19 cellular contexts compared by ENCODE assay signal in the genomic region with DNA sequence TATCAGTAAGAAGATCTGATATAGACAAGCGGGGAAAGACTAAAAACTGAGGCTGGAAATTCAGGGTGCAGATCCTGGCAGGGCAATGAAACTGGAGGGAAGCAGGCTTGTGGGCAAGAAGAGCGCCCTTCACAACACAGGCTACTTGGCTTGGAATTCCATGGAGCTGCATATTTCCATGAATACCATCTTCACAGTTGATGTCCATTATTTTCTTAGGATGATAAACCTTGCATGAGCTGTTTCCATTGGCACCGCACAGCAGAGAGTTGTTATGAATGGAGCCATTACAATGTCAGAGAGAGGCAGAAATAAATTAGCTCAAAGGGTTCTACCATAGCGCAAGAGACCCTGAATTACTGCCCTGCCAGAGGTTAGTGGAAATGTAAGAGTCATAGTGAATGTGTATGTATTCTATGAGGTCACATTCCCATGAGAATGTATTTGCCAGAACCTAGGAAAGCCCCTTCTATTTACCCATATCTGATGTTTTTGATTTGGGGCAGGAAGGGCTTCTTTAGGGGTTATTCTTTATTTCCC.
DNase-seq lines count a peak whose midpoint lies in the region; ATAC-seq and TF ChIP-seq lines count a peak whose summit lies in the region.
"Had no signal": no experiment of that assay in that cellular context is flagged by ENCODE, and none has a peak within 500 bp of the region (broad histone marks: within the 10 kb centered on the region; RNA-seq: fewer than 3 reads in every experiment).

No MANE protein-coding gene starts in this region.

- H3K4me1 ChIP-seq in osteoblast (ENCODE audit: insufficient read depth, low read length) = peaks cover 36% of the 10 kb centered on the region
- peaks cover 4 to 8% of the 10 kb centered on the region in 2 donors for H3K4me1 ChIP-seq in uterus

- no peak for TF ChIP-seq CTCF in coronary artery (IDR thresholded peaks at IDR 0.05)
- TF ChIP-seq CTCF in osteoblast (IDR thresholded peaks at IDR 0.05; ENCODE audit: extremely low read depth, low read depth, low read length) = no peak
- TF ChIP-seq CTCF in uterus (IDR thresholded peaks at IDR 0.05) = no peak

- H3K36me3 ChIP-seq in osteoblast (ENCODE audit: insufficient read depth, low read length) (peaks cover 46% of the 10 kb centered on the region), uterus (no peaks in the 10 kb centered on the region)

- H3K4me3 ChIP-seq in coronary artery = no peak overlapping the region
- H3K4me3 ChIP-seq in osteoblast (ENCODE audit: insufficient read depth, low read length) = no peak overlapping the region
- no peak overlapping the region for H3K4me3 ChIP-seq in uterus

- H4K20me1 ChIP-seq in osteoblast (ENCODE audit: insufficient read depth, low read length) = no peaks in the 10 kb centered on the region

- no peaks in the 10 kb centered on the region for H3K9me3 Mint-ChIP-seq in activated naive CD4-positive, alpha-beta T cell treated with anti-CD3 and anti-CD28 coated beads, Interleukin-2, amount 50 U/mL, for 24 hours
- H3K9me3 Mint-ChIP-seq: activated naive CD4-positive, alpha-beta T cell treated with anti-CD3 and anti-CD28 coated beads, Interleukin-2, amount 50 U/mL, for 72 hours; activated T-cell treated with anti-CD3 and anti-CD28 coated beads, Interleukin-2, amount 50 U/mL, for 24 hours; CD8-positive, alpha-beta T cell; type B pancreatic cell had no signal

- peak overlapping the region; percentile 76 for H3K27ac Mint-ChIP-seq in activated naive CD4-positive, alpha-beta T cell treated with anti-CD3 and anti-CD28 coated beads, Interleukin-2, amount 50 U/mL, for 24 hours
- H3K27ac Mint-ChIP-seq: activated T-cell treated with anti-CD3 and anti-CD28 coated beads, Interleukin-2, amount 50 U/mL, for 24 hours; CD8-positive, alpha-beta T cell had no signal

- H3K4me2 ChIP-seq in osteoblast (ENCODE audit: insufficient read depth, low read length) = peak overlapping the region; percentile 10

- no peak overlapping the region for H2AFZ ChIP-seq in osteoblast (ENCODE audit: low read length)

- H3K27me3 ChIP-seq in osteoblast (ENCODE audit: insufficient read depth, low read length) (no peaks in the 10 kb centered on the region), uterus (no peaks in the 10 kb centered on the region)

- no peaks in the 10 kb centered on the region for H3K27me3 Mint-ChIP-seq in activated naive CD4-positive, alpha-beta T cell treated with anti-CD3 and anti-CD28 coated beads, Interleukin-2, amount 50 U/mL, for 24 hours

- peaks cover 3% of the 10 kb centered on the region for H3K79me2 ChIP-seq in osteoblast (ENCODE audit: insufficient read depth, low read length)

- peaks cover 8% of the 10 kb centered on the region for H3K4me1 Mint-ChIP-seq in activated naive CD4-positive, alpha-beta T cell treated with anti-CD3 and anti-CD28 coated beads, Interleukin-2, amount 50 U/mL, for 24 hours

- DNase-seq in activated naive CD4-positive, alpha-beta T cell (lab: John Stamatoyannopoulos, UW) = no peak
- DNase-seq in coronary artery (ENCODE audit: low spot score) (no peak), osteoblast (ENCODE audit: insufficient read length, low spot score, missing footprints) (peak; percentile 71), uterus (no peak), NCI-H510A treated with DMSO at 0.1 percent for 48 hours (lab: John Stamatoyannopoulos, UW) (no peak), DMS 273 (lab: John Stamatoyannopoulos, UW; ENCODE audit: unreplicated experiment) (no peak)
- DNase-seq: activated CD4-positive, alpha-beta T cell treated with anti-CD3 and anti-CD28 coated beads, Interleukin-2, amount 50 U/mL, for 4 hours; activated T-cell treated with anti-CD3 and anti-CD28 coated beads, Interleukin-2, amount 50 U/mL, for 24 hours; CD8-positive, alpha-beta T cell; KBM-7; kidney; NCI-H2171 treated with DMSO at 0.1 percent for 48 hours; nucleus accumbens; small intestine; SW 1271 had no signal

- ATAC-seq in HG03439 (IDR thresholded peaks at IDR 0.05; ENCODE audit: unreplicated experiment) = no peak
- ATAC-seq: CD8-positive, alpha-beta T cell had no signal

- H3K27ac ChIP-seq in coronary artery (peak overlapping the region; percentile 80 to 82), osteoblast (ENCODE audit: low read depth, low read length) (peak overlapping the region; percentile 84), uterus (peak overlapping the region; percentile 74 to 76)

- no peaks in the 10 kb centered on the region for H3K36me3 Mint-ChIP-seq in activated naive CD4-positive, alpha-beta T cell treated with anti-CD3 and anti-CD28 coated beads, Interleukin-2, amount 50 U/mL, for 24 hours
- H3K36me3 Mint-ChIP-seq: activated naive CD4-positive, alpha-beta T cell treated with anti-CD3 and anti-CD28 coated beads, Interleukin-2, amount 50 U/mL, for 72 hours; CD8-positive, alpha-beta T cell had no signal

- TF ChIP-seq POLR2A in uterus (IDR thresholded peaks at IDR 0.05) = no peak

- H3K9me3 ChIP-seq in osteoblast (ENCODE audit: low read depth, low read length) (no peaks in the 10 kb centered on the region), uterus (no peaks in the 10 kb centered on the region)

- intact Hi-C loops in uterus (cut with DNase I; ENCODE audit: low total_unique reads) = loop anchor here (10.0 kb wide), 2 partner anchors 52 to 102 kb away; no protein-coding TSS in a partner anchor

- H3K4me3 Mint-ChIP-seq in activated naive CD4-positive, alpha-beta T cell treated with anti-CD3 and anti-CD28 coated beads, Interleukin-2, amount 50 U/mL, for 24 hours = no peak overlapping the region
- H3K4me3 Mint-ChIP-seq: activated T-cell treated with anti-CD3 and anti-CD28 coated beads, Interleukin-2, amount 50 U/mL, for 24 hours; CD8-positive, alpha-beta T cell; type B pancreatic cell had no signal
